Comparison of ENCODE assay signal across 8 cellular contexts in genomic region chr11:5380740-5381342, GRCh38. TPM values are rescaled to one million over a fixed set of nuclear protein-coding genes. Genes with fewer than 3 reads are reported as not detected.
A peak's percentile ranks its signal among the peaks of the same experiment; 100 is the strongest.
DNase-seq lines count a peak whose midpoint lies in the region; ATAC-seq and TF ChIP-seq lines count a peak whose summit lies in the region.

No MANE protein-coding gene starts in this region.

- no peak overlapping the region for H3K4me3 ChIP-seq in BE2C (ENCODE audit: low read depth, low read length)

- no peaks in the 10 kb centered on the region for H3K36me3 Mint-ChIP-seq in activated CD4-positive, alpha-beta memory T cell treated with anti-CD3 and anti-CD28 coated beads for 36 hours
- no peaks in the 10 kb centered on the region for H3K36me3 Mint-ChIP-seq in progenitor cell of endocrine pancreas (ENCODE audit: insufficient read depth)

- no peak overlapping the region for H3K4me3 Mint-ChIP-seq in activated CD4-positive, alpha-beta memory T cell treated with anti-CD3 and anti-CD28 coated beads for 36 hours
- no peak overlapping the region for H3K4me3 Mint-ChIP-seq in progenitor cell of endocrine pancreas (ENCODE audit: low read depth)

- CTCF ChIA-PET in activated CD4-positive, alpha-beta memory T cell treated with anti-CD3 and anti-CD28 coated beads for 36 hours (lab: Charles Lee) = no interaction called here

- H3K27ac Mint-ChIP-seq in activated CD4-positive, alpha-beta memory T cell treated with anti-CD3 and anti-CD28 coated beads for 36 hours = no peak overlapping the region
- H3K27ac Mint-ChIP-seq in progenitor cell of endocrine pancreas = no peak overlapping the region

- POLR2A ChIA-PET in activated CD4-positive, alpha-beta memory T cell treated with anti-CD3 and anti-CD28 coated beads for 36 hours (lab: Charles Lee) = no interaction called here

- intact Hi-C loops in activated CD4-positive, alpha-beta memory T cell treated with anti-CD3 and anti-CD28 coated beads for 36 hours (cut with micrococcal nuclease) = loop anchor here (1.0 to 5.0 kb wide), 3 partner anchors 257 to 1194 kb away; partner anchors contain the start of gene OR51D1

- no peaks in the 10 kb centered on the region for H3K9me3 ChIP-seq in BE2C

- H3K27me3 ChIP-seq in BE2C = no peaks in the 10 kb centered on the region

- H3K27me3 Mint-ChIP-seq in activated CD4-positive, alpha-beta memory T cell treated with anti-CD3 and anti-CD28 coated beads for 36 hours = no peaks in the 10 kb centered on the region
- no peaks in the 10 kb centered on the region for H3K27me3 Mint-ChIP-seq in progenitor cell of endocrine pancreas

- no peaks in the 10 kb centered on the region for H3K4me1 ChIP-seq in BE2C

- H3K36me3 ChIP-seq in BE2C = no peaks in the 10 kb centered on the region

- H3K4me1 Mint-ChIP-seq in activated CD4-positive, alpha-beta memory T cell treated with anti-CD3 and anti-CD28 coated beads for 36 hours (ENCODE audit: low read depth) = no peaks in the 10 kb centered on the region
- H3K4me1 Mint-ChIP-seq in progenitor cell of endocrine pancreas (ENCODE audit: low read depth) = no peaks in the 10 kb centered on the region

- no peaks in the 10 kb centered on the region for H3K9me3 Mint-ChIP-seq in activated CD4-positive, alpha-beta memory T cell treated with anti-CD3 and anti-CD28 coated beads for 36 hours
- H3K9me3 Mint-ChIP-seq in progenitor cell of endocrine pancreas (ENCODE audit: low read depth) = no peaks in the 10 kb centered on the region

- ATAC-seq in GM18499 (IDR thresholded peaks at IDR 0.05; ENCODE audit: insufficient read depth, unreplicated experiment) (peak; percentile 82), HG02870 (IDR thresholded peaks at IDR 0.05; ENCODE audit: unreplicated experiment) (peak; percentile 90)

- DNase-seq in BE2C (peak; percentile 30), NCI-H1417 treated with DMSO at 0.1 percent for 48 hours (lab: John Stamatoyannopoulos, UW) (peak; percentile 3), foreskin melanocyte (peak; percentile 23), progenitor cell of endocrine pancreas (ENCODE audit: low spot score, unreplicated experiment) (peak; percentile 38)
- DNase-seq in activated CD4-positive, alpha-beta memory T cell treated with anti-CD3 and anti-CD28 coated beads for 36 hours = peak; percentile 40
- no peak for DNase-seq in effector CD4-positive, alpha-beta T cell

- TF ChIP-seq CTCF in BE2C (IDR thresholded peaks at IDR 0.05; ENCODE audit: low read depth, low read length) (peak; percentile 67), progenitor cell of endocrine pancreas (IDR thresholded peaks at IDR 0.05; ENCODE audit: unreplicated experiment) (peak; percentile 81)

RNA-seq across cellular contexts. Expression of gene OR51M1, which starts 2.8 kb away (rescaled TPM):
- not detected for polyA plus RNA-seq in BE2C (2012; ENCODE audit: insufficient read depth, insufficient read length, low read depth)
- total RNA-seq in activated CD4-positive, alpha-beta memory T cell treated with anti-CD3 and anti-CD28 coated beads for 36 hours = not detected
- not detected in 2 replicates for total RNA-seq in progenitor cell of endocrine pancreas

RNA-seq across cellular contexts. Expression of gene OR51B6, which starts 29.5 kb away (rescaled TPM):
- polyA plus RNA-seq in BE2C (2012; ENCODE audit: insufficient read depth, insufficient read length, low read depth) = not detected
- not detected for total RNA-seq in activated CD4-positive, alpha-beta memory T cell treated with anti-CD3 and anti-CD28 coated beads for 36 hours
- total RNA-seq in progenitor cell of endocrine pancreas = not detected in 2 replicates

RNA-seq across cellular contexts. Expression of gene OR51B5, which starts 37.5 kb away (rescaled TPM):
- polyA plus RNA-seq in BE2C (2012; ENCODE audit: insufficient read depth, insufficient read length, low read depth) = not detected
- not detected for total RNA-seq in activated CD4-positive, alpha-beta memory T cell treated with anti-CD3 and anti-CD28 coated beads for 36 hours
- 0.34 and 0.44 TPM in 2 replicates for total RNA-seq in progenitor cell of endocrine pancreas

RNA-seq across cellular contexts. Expression of gene OR51Q1, which starts 41.1 kb away (rescaled TPM):
- not detected for polyA plus RNA-seq in BE2C (2012; ENCODE audit: insufficient read depth, insufficient read length, low read depth)
- not detected for total RNA-seq in activated CD4-positive, alpha-beta memory T cell treated with anti-CD3 and anti-CD28 coated beads for 36 hours
- total RNA-seq in progenitor cell of endocrine pancreas = not detected in 2 replicates

RNA-seq across cellular contexts. Expression of gene OR51B2, which starts 56.7 kb away (rescaled TPM):
- polyA plus RNA-seq in BE2C (2012; ENCODE audit: insufficient read depth, insufficient read length, low read depth) = not detected
- not detected for total RNA-seq in activated CD4-positive, alpha-beta memory T cell treated with anti-CD3 and anti-CD28 coated beads for 36 hours
- not detected in 2 replicates for total RNA-seq in progenitor cell of endocrine pancreas
